ENCODE assay signal across 8 cellular contexts in the genomic region with DNA sequence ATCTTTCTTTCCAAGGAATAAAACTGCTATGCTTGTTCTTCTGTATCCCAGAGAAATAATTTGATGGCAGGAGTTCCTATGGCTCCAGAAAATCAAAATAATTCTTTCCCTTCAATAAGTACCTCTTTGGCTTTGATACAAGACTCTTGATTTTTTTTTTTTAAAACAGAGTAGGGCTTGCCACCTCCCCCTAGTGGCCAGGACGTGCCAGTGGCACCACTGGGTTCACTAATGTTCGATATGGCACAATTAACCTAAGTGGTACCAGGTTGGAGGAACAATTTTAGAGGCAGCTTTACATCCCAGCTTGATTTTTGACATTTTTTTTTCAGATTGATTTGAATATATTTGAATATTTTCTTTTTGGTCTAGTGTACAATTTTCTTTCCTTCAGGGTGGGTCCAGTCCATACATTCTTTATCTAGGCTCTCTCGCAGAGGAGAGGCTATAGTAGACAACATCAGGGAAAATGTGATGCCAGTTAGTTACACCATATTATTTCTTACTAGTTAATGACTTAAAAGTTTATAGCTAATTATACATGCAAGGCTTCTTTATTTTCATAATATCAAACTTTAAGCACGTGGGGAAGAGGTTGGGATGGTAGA.
DNase-seq lines count a peak whose midpoint lies in the region; ATAC-seq, FAIRE-seq and TF ChIP-seq lines count a peak whose summit lies in the region.

No MANE protein-coding gene starts in this region.

- H3K27ac ChIP-seq in endodermal cell (ENCODE audit: low read depth, low read length) (no peak overlapping the region), neuronal stem cell (replicated peaks; ENCODE audit: low read length) (no peak overlapping the region), vagina (no peak overlapping the region)

- no peaks in the 10 kb centered on the region for H3K36me3 Mint-ChIP-seq in endodermal cell (ENCODE audit: low read depth)

- H3K4me1 ChIP-seq in endodermal cell (ENCODE audit: control insufficient read depth, insufficient read depth, low read length) (no peaks in the 10 kb centered on the region), neuronal stem cell (ENCODE audit: control insufficient read depth in 2 of 2, insufficient read depth in 1 of 2, low read depth in 1 of 2, low read length in 2 of 2) (peaks cover 2 to 6% of the 10 kb centered on the region in 2 donors), vagina (no peaks in the 10 kb centered on the region)

- no peak overlapping the region for H3K4ac ChIP-seq in neuronal stem cell (ENCODE audit: low read length)

- H2BK12ac ChIP-seq in neuronal stem cell (ENCODE audit: low read length), result no peak overlapping the region

- peaks cover 6% of the 10 kb centered on the region for H3K9me3 Mint-ChIP-seq in endodermal cell

- peaks cover 5% of the 10 kb centered on the region for H3K4me1 Mint-ChIP-seq in endodermal cell

- peak; percentile 0 for DNase-seq in AG09309 (ENCODE audit: low read depth)
- DNase-seq in GM18507 (ENCODE audit: extremely low spot score, insufficient read length, low read depth), result peak; percentile 5
- peak; percentile 22 for DNase-seq in NCI-H2171 treated with DMSO at 0.1 percent for 48 hours (lab: John Stamatoyannopoulos, UW)
- peak; percentile 39 for DNase-seq in activated CD4-positive, alpha-beta T cell treated with anti-CD3 and anti-CD28 coated beads, Interleukin-2, amount 50 U/mL, for 1 hour
- peak; percentile 73 for DNase-seq in endodermal cell
- DNase-seq in neuronal stem cell (ENCODE audit: low spot score), result peak; percentile 5
- DNase-seq in vagina (ENCODE audit: extremely low spot score in 2 of 2), result no peak

- no peak overlapping the region for H3K4me2 ChIP-seq in neuronal stem cell (ENCODE audit: insufficient read depth, low read length, poor library complexity, severe bottlenecking)

- H2AK5ac ChIP-seq in neuronal stem cell (ENCODE audit: low read depth, low read length), result no peak overlapping the region

- H3K27ac Mint-ChIP-seq in endodermal cell, result no peak overlapping the region

- H3K36me3 ChIP-seq in endodermal cell (ENCODE audit: control insufficient read depth, insufficient read depth, low read length), result no peaks in the 10 kb centered on the region
- no peaks in the 10 kb centered on the region for H3K36me3 ChIP-seq in neuronal stem cell (replicated peaks in 1 of 2; ENCODE audit: control insufficient read depth in 2 of 2, insufficient read depth in 2 of 2, low read length in 2 of 2)
- no peaks in the 10 kb centered on the region for H3K36me3 ChIP-seq in vagina

- ATAC-seq in HG02852 (IDR thresholded peaks at IDR 0.05; ENCODE audit: unreplicated experiment), result peak; percentile 97

- H3K27me3 Mint-ChIP-seq in endodermal cell (ENCODE audit: insufficient read depth), result no peaks in the 10 kb centered on the region

- H3K18ac ChIP-seq in neuronal stem cell (ENCODE audit: low read length), result no peak overlapping the region

- FAIRE-seq in GM18507 (lab: Jason Lieb, UNC), result peak; percentile 87

- H3K4me3 Mint-ChIP-seq in endodermal cell, result no peak overlapping the region

- TF ChIP-seq POLR2A in vagina (IDR thresholded peaks at IDR 0.05), result no peak

- H3K9ac ChIP-seq in endodermal cell (ENCODE audit: extremely low read depth, low read length, poor library complexity, severe bottlenecking) (no peak overlapping the region), neuronal stem cell (ENCODE audit: low read depth, low read length, poor library complexity) (no peak overlapping the region)

- H3K9me3 ChIP-seq in endodermal cell (ENCODE audit: control insufficient read depth, low read length), result peaks cover 14% of the 10 kb centered on the region
- H3K9me3 ChIP-seq in neuronal stem cell (replicated peaks in 1 of 2; ENCODE audit: control insufficient read depth in 2 of 2, insufficient read depth in 1 of 2, low read depth in 1 of 2, low read length in 2 of 2), result peaks cover 0 to 12% of the 10 kb centered on the region in 2 donors
- no peaks in the 10 kb centered on the region for H3K9me3 ChIP-seq in vagina

- 56% methylated on average over 3 of the region's 4 CpGs; no CpG with 5 or more reads in 1 of the 2 experiments for WGBS in endodermal cell (ENCODE audit: insufficient coverage in 1 of 2, insufficient read length in 1 of 2), 2 experiments
- no CpG with 5 or more reads among the region's 4 CpGs for WGBS in neuronal stem cell (ENCODE audit: extremely low coverage in 2 of 2, insufficient read length in 2 of 2, insufficient replicate concordance in 1 of 2), 2 donors

- TF ChIP-seq CTCF in AG09309 (IDR thresholded peaks at IDR 0.05; ENCODE audit: control insufficient read depth, insufficient read depth, low read depth, low read length, missing control alignments) (peak; percentile 84), endodermal cell (conservative IDR thresholded peaks at IDR 0.05) (peak; percentile 99), vagina (IDR thresholded peaks at IDR 0.05) (peak in 1 of 3 experiments; percentile 26)

- H3K4me3 ChIP-seq in AG09309 (ENCODE audit: control insufficient read depth, low read depth, low read length), result no peak overlapping the region
- H3K4me3 ChIP-seq in endodermal cell (ENCODE audit: low read length), result no peak overlapping the region
- no peak overlapping the region for H3K4me3 ChIP-seq in neuronal stem cell (ENCODE audit: low read length in 2 of 2)
- no peak overlapping the region for H3K4me3 ChIP-seq in vagina

- no peak overlapping the region for H2BK15ac ChIP-seq in neuronal stem cell (ENCODE audit: low read length)

- no peak overlapping the region for H2AFZ ChIP-seq in neuronal stem cell (ENCODE audit: low read length)

- H3K23ac ChIP-seq in neuronal stem cell (ENCODE audit: low read depth, low read length, poor library complexity), result no peak overlapping the region

- no peak overlapping the region for H2BK5ac ChIP-seq in neuronal stem cell (ENCODE audit: low read length)

- no peak overlapping the region for H2BK120ac ChIP-seq in neuronal stem cell (ENCODE audit: low read depth, low read length)

- intact Hi-C loops in vagina (cut with DNase I), result no loop called here

- no peak overlapping the region for H4K91ac ChIP-seq in neuronal stem cell (ENCODE audit: low read depth, low read length, poor library complexity)

- H3K14ac ChIP-seq in neuronal stem cell (ENCODE audit: low read length), result no peak overlapping the region

- H3K27me3 ChIP-seq in endodermal cell (ENCODE audit: control insufficient read depth, insufficient read depth, low read length, poor library complexity, severe bottlenecking) (no peaks in the 10 kb centered on the region), neuronal stem cell (ENCODE audit: control insufficient read depth in 3 of 3, insufficient read depth in 3 of 3, low read depth in 1 of 3, low read length in 3 of 3) (no peaks in the 10 kb centered on the region), vagina (no peaks in the 10 kb centered on the region)

- H3K79me1 ChIP-seq in neuronal stem cell (ENCODE audit: low read depth, low read length), result no peaks in the 10 kb centered on the region

- H4K8ac ChIP-seq in neuronal stem cell (ENCODE audit: low read depth, low read length), result no peak overlapping the region

Comparison
In these comparisons a context has a peak if more than half of its experiments do, and no peak if none do; other contexts are left out.
1. DNase-seq: peak in AG09309 (single experiment), GM18507 (single experiment), NCI-H2171 treated with DMSO at 0.1 percent for 48 hours (single experiment), activated CD4-positive, alpha-beta T cell treated with anti-CD3 and anti-CD28 coated beads, Interleukin-2, amount 50 U/mL, for 1 hour (single experiment), endodermal cell (single experiment) and neuronal stem cell (single experiment); none in vagina (0 of 2).